20 cellular contexts compared by ENCODE assay signal in genomic region chr14:55532645-55533309, GRCh38. TPM values are rescaled to one million over a fixed set of nuclear protein-coding genes. Genes with fewer than 3 reads are reported as not detected.
A peak's percentile ranks its signal among the peaks of the same experiment; 100 is the strongest.
DNase-seq lines count a peak whose midpoint lies in the region; ATAC-seq, FAIRE-seq and TF ChIP-seq lines count a peak whose summit lies in the region.
"Had no signal": no experiment of that assay in that cellular context is flagged by ENCODE, and none has a peak within 500 bp of the region (broad histone marks: within the 10 kb centered on the region; RNA-seq: fewer than 3 reads in every experiment).

No MANE protein-coding gene starts in this region.

- H3K4me3 ChIP-seq in HepG2 (replicated peaks in 1 of 3; ENCODE audit: insufficient read depth in 1 of 3, low read depth in 2 of 3, low read length in 3 of 3): no peak overlapping the region
- H3K4me3 ChIP-seq in right lobe of liver: no peak overlapping the region
- no peak overlapping the region for H3K4me3 ChIP-seq in thyroid gland (replicated peaks in 1 of 3)
- H3K4me3 ChIP-seq: heart right ventricle, spleen, thoracic aorta had no signal

- no peak for FAIRE-seq in HepG2 (lab: Jason Lieb, UNC)
- FAIRE-seq: endometrium, GM12892, RCC 7860 had no signal

- POLR2A ChIA-PET in HepG2 (lab: Yijun Ruan, JAX): no interaction called here
- POLR2A ChIA-PET in activated CD4-positive, alpha-beta memory T cell treated with anti-CD3 and anti-CD28 coated beads for 36 hours (lab: Charles Lee): no interaction called here

- WGBS in HepG2 (ENCODE audit: low lambda C conversion rate): 91% methylated on average over 7 of the region's 7 CpGs
- WGBS in right lobe of liver (ENCODE audit: insufficient coverage, low coverage, low lambda C conversion rate, missing lambda C conversion rate): 78% methylated on average over 6 of the region's 7 CpGs
- WGBS in thyroid gland, 2 donors: 82 to 84% methylated on average over 7 of the region's 7 CpGs

- DNase-seq in HepG2 (ENCODE audit: low spot score) (no peak), right lobe of liver (no peak), RKO (ENCODE audit: low spot score) (peak; percentile 15), foreskin keratinocyte (no peak), GM20000 (ENCODE audit: low spot score) (no peak), thyroid gland (no peak)
- DNase-seq in activated CD4-positive, alpha-beta memory T cell treated with anti-CD3 and anti-CD28 coated beads for 36 hours: no peak
- DNase-seq in activated CD8-positive, alpha-beta memory T cell treated with anti-CD3 and anti-CD28 coated beads for 24 hours: no peak
- DNase-seq: activated CD4-positive, alpha-beta memory T cell treated with anti-CD3 and anti-CD28 coated beads, Interleukin-2, amount 10 ng/mL, durations not matched to agents 7 days and 5 days; activated effector memory CD4-positive, alpha-beta T cell treated with anti-CD3 and anti-CD28 coated beads, Interleukin-2, amount 50 U/mL, for 16 hours; DMS153; heart right ventricle; NCI-H345; spleen; T-helper 17 cell had no signal

- peaks cover 2% of the 10 kb centered on the region for H3K36me3 Mint-ChIP-seq in activated CD4-positive, alpha-beta memory T cell treated with anti-CD3 and anti-CD28 coated beads for 36 hours

- peaks cover 7% of the 10 kb centered on the region for H3K9me3 Mint-ChIP-seq in activated CD4-positive, alpha-beta memory T cell treated with anti-CD3 and anti-CD28 coated beads for 36 hours

- H3K27ac ChIP-seq in HepG2 (ENCODE audit: extremely low read length, insufficient read depth, low read length): no peak overlapping the region
- no peak overlapping the region for H3K27ac ChIP-seq in right lobe of liver
- H3K27ac ChIP-seq in foreskin keratinocyte: no peak overlapping the region
- H3K27ac ChIP-seq in thyroid gland: no peak overlapping the region
- H3K27ac ChIP-seq: heart right ventricle, neutrophil, spleen, thoracic aorta had no signal

- H3K4me3 Mint-ChIP-seq in activated CD4-positive, alpha-beta memory T cell treated with anti-CD3 and anti-CD28 coated beads for 36 hours: no peak overlapping the region
- H3K4me3 Mint-ChIP-seq: activated CD4-positive, alpha-beta memory T cell treated with anti-CD3 and anti-CD28 coated beads, Interleukin-2, amount 10 ng/mL, durations not matched to agents 7 days and 5 days; T-helper 17 cell had no signal

- H3K9ac ChIP-seq in HepG2 (ENCODE audit: insufficient read depth, low read depth, low read length): no peak overlapping the region

- no peak overlapping the region for H2AFZ ChIP-seq in HepG2 (ENCODE audit: low read length)

- TF ChIP-seq POLR2A in HepG2 (IDR thresholded peaks at IDR 0.05; ENCODE audit: insufficient read depth in 1 of 2, low read depth in 2 of 2, low read length in 2 of 2) (no peak), right lobe of liver (IDR thresholded peaks at IDR 0.05) (no peak), thyroid gland (IDR thresholded peaks at IDR 0.05) (no peak)

- H3K9me3 ChIP-seq in HepG2 (ENCODE audit: low read length) (peaks cover 9% of the 10 kb centered on the region), right lobe of liver (no peaks in the 10 kb centered on the region), thyroid gland (no peaks in the 10 kb centered on the region)
- H3K9me3 ChIP-seq: neutrophil, thoracic aorta had no signal

- H3K36me3 ChIP-seq in HepG2 (replicated peaks in 1 of 2; ENCODE audit: control insufficient read depth in 1 of 2, insufficient read depth in 2 of 2, low read length in 2 of 2) (no peaks in the 10 kb centered on the region), right lobe of liver (no peaks in the 10 kb centered on the region), thyroid gland (no peaks in the 10 kb centered on the region)
- H3K36me3 ChIP-seq: heart right ventricle, neutrophil, spleen, thoracic aorta had no signal

- no peak overlapping the region for H3K4me2 ChIP-seq in HepG2 (ENCODE audit: low read depth, low read length)

- H3K4me1 ChIP-seq in HepG2 (ENCODE audit: insufficient read depth, low read length) (no peaks in the 10 kb centered on the region), right lobe of liver (no peaks in the 10 kb centered on the region), foreskin keratinocyte (peaks cover 9% of the 10 kb centered on the region), thyroid gland (no peaks in the 10 kb centered on the region)
- H3K4me1 ChIP-seq: heart right ventricle, spleen had no signal

- ATAC-seq in HepG2 (peak; percentile 50; the same call in 2 of the 3 replicates), right lobe of liver (no peak), foreskin keratinocyte (peak; percentile 44)
- ATAC-seq: heart right ventricle, T-helper 17 cell had no signal

- CTCF ChIA-PET in HepG2 (lab: Yijun Ruan, JAX; ENCODE audit: low intra/inter-chr PET ratio, low total read pairs): no interaction called here
- CTCF ChIA-PET in activated CD4-positive, alpha-beta memory T cell treated with anti-CD3 and anti-CD28 coated beads for 36 hours (lab: Charles Lee): interaction anchor here (1.5 kb wide), 1 partner anchor 86 kb away, joined by 5 read pairs; no protein-coding TSS in a partner anchor

- H3K27me3 ChIP-seq in HepG2 (ENCODE audit: control insufficient read depth in 1 of 2, insufficient read depth in 2 of 2, low read length in 2 of 2) (no peaks in the 10 kb centered on the region), right lobe of liver (no peaks in the 10 kb centered on the region), foreskin keratinocyte (no peaks in the 10 kb centered on the region), thyroid gland (no peaks in the 10 kb centered on the region)
- H3K27me3 ChIP-seq: heart right ventricle, neutrophil, spleen had no signal

- TF ChIP-seq CTCF in HepG2 (CRISPR knock-in tag; IDR thresholded peaks at IDR 0.05) (no peak), right lobe of liver (IDR thresholded peaks at IDR 0.05) (no peak), foreskin keratinocyte (conservative IDR thresholded peaks at IDR 0.05) (peak; percentile 13), GM20000 (IDR thresholded peaks at IDR 0.05; ENCODE audit: extremely low read depth, missing control alignments) (no peak), thyroid gland (IDR thresholded peaks at IDR 0.05) (no peak)

- no TSS peak for BruUV-seq in HepG2 (replicated peaks; lab: Mats Ljungman, UMichigan)

- no peak overlapping the region for H3K27ac Mint-ChIP-seq in activated CD4-positive, alpha-beta memory T cell treated with anti-CD3 and anti-CD28 coated beads for 36 hours
- H3K27ac Mint-ChIP-seq: activated CD4-positive, alpha-beta memory T cell treated with anti-CD3 and anti-CD28 coated beads, Interleukin-2, amount 10 ng/mL, durations not matched to agents 7 days and 5 days; T-helper 17 cell had no signal

- no peaks in the 10 kb centered on the region for H3K79me2 ChIP-seq in HepG2 (ENCODE audit: insufficient read depth, low read length)

- TF ChIP-seq RAD21 in HepG2 (CRISPR knock-in tag; IDR thresholded peaks at IDR 0.05): no peak

- no peaks in the 10 kb centered on the region for H4K20me1 ChIP-seq in HepG2 (ENCODE audit: insufficient read depth, low read length)

- H3K27me3 Mint-ChIP-seq in activated CD4-positive, alpha-beta memory T cell treated with anti-CD3 and anti-CD28 coated beads for 36 hours: peaks cover 3% of the 10 kb centered on the region
- H3K27me3 Mint-ChIP-seq: activated CD4-positive, alpha-beta memory T cell treated with anti-CD3 and anti-CD28 coated beads, Interleukin-2, amount 10 ng/mL, durations not matched to agents 7 days and 5 days had no signal

- in situ Hi-C loops in HepG2 (cut with HindIII; ENCODE audit: extremely low pct_ligation_motif_present, low pct_unique_long_range_greater_than_20kb): no loop called here

- intact Hi-C loops in HepG2 (cut with micrococcal nuclease; ENCODE audit: unreplicated experiment): no loop called here
- intact Hi-C loops in right lobe of liver (cut with DNase I): no loop called here
- intact Hi-C loops in activated CD4-positive, alpha-beta memory T cell treated with anti-CD3 and anti-CD28 coated beads for 36 hours (cut with micrococcal nuclease): no loop called here
- intact Hi-C loops in thyroid gland (cut with DNase I): no loop called here

- peaks cover 2% of the 10 kb centered on the region for H3K4me1 Mint-ChIP-seq in activated CD4-positive, alpha-beta memory T cell treated with anti-CD3 and anti-CD28 coated beads for 36 hours (ENCODE audit: low read depth)
- H3K4me1 Mint-ChIP-seq: activated CD4-positive, alpha-beta memory T cell treated with anti-CD3 and anti-CD28 coated beads, Interleukin-2, amount 10 ng/mL, durations not matched to agents 7 days and 5 days had no signal

- TF ChIP-seq EP300 in HepG2 (IDR thresholded peaks at IDR 0.05; ENCODE audit: low read depth in 2 of 2, low read length in 2 of 2) (no peak), HepG2 (CRISPR knock-in tag; IDR thresholded peaks at IDR 0.05; ENCODE audit: borderline replicate concordance) (no peak)

TF ChIP-seq in HepG2, 621 proteins besides CTCF, POLR2A, EP300 and RAD21 (continues in another document):
- peak; percentile 91 for TF ChIP-seq ZNF121 (CRISPR knock-in tag; IDR thresholded peaks at IDR 0.05)

RNA-seq across cellular contexts. Expression of gene KTN1, which starts 47.2 kb away (rescaled TPM):
- total RNA-seq in HepG2 (2016; rRNA removed; fragmentation: Illumina TruSeq; extraction: Trizol): 138 and 169 TPM in 2 replicates
- total RNA-seq in HepG2 (2016; cell fraction: cytosol; rRNA removed; fragmentation: Illumina TruSeq; extraction: Trizol; ENCODE audit: low read depth): 28.3 and 35.6 TPM in 2 replicates
- total RNA-seq in HepG2 (2016; cell fraction: insoluble cytoplasmic fraction; rRNA removed; fragmentation: Illumina TruSeq; extraction: Trizol): 136 and 165 TPM in 2 replicates
- 68.6 and 81.8 TPM in 2 replicates for total RNA-seq in HepG2 (2016; cell fraction: membrane; rRNA removed; fragmentation: Illumina TruSeq; extraction: Trizol)
- total RNA-seq in HepG2 (2016; cell fraction: nucleus; rRNA removed; fragmentation: Illumina TruSeq; extraction: Trizol): 209 and 237 TPM in 2 replicates
- polyA plus RNA-seq in HepG2 (2011; rRNA removed): 43.3 and 60.6 TPM in 2 replicates
- polyA plus RNA-seq in HepG2 (2011; cell fraction: cytosol; rRNA removed): 22.9 and 39.5 TPM in 2 replicates
- polyA plus RNA-seq in HepG2 (2011; cell fraction: nucleus; rRNA removed): 36.7 and 39.6 TPM in 2 replicates
- polyA plus RNA-seq in HepG2 (2012): 91.0 and 125 TPM in 2 replicates
- 12.0 and 13.7 TPM in 2 replicates for polyA plus RNA-seq in HepG2 (2016; cell fraction: cytosol; fragmentation: Illumina TruSeq; extraction: Trizol; ENCODE audit: low read depth)
- polyA plus RNA-seq in HepG2 (2016; cell fraction: insoluble cytoplasmic fraction; fragmentation: Illumina TruSeq; extraction: Trizol; ENCODE audit: low read depth): 100.0 and 102 TPM in 2 replicates
- 31.3 and 39.9 TPM in 2 replicates for polyA plus RNA-seq in HepG2 (2016; cell fraction: membrane; fragmentation: Illumina TruSeq; extraction: Trizol; ENCODE audit: low read depth)
- polyA plus RNA-seq in HepG2 (2016; cell fraction: nucleus; fragmentation: Illumina TruSeq; extraction: Trizol; ENCODE audit: insufficient read depth, low read depth): 225 and 226 TPM in 2 replicates
- polyA minus RNA-seq in HepG2 (2011; rRNA and poly(A)+ RNA removed; ENCODE audit: low replicate concordance): 12.2 and 19.3 TPM in 2 replicates
- polyA minus RNA-seq in HepG2 (2011; cell fraction: cytosol; rRNA and poly(A)+ RNA removed): 57.0 and 63.6 TPM in 2 replicates
- polyA minus RNA-seq in HepG2 (2011; cell fraction: nucleus; rRNA and poly(A)+ RNA removed): 265 and 273 TPM in 2 replicates
- 10 to 100 TPM; 55.8 to 90.8 (median 64.1) TPM for total RNA-seq in right lobe of liver
- total RNA-seq in foreskin keratinocyte: 183 and 195 TPM in 2 replicates
- 87.7 and 102 TPM in 2 replicates for polyA plus RNA-seq in foreskin keratinocyte
- 100 to 1,000 TPM; 126 to 134 TPM for total RNA-seq in activated CD4-positive, alpha-beta memory T cell treated with anti-CD3 and anti-CD28 coated beads for 36 hours
- total RNA-seq in thyroid gland: 100 to 1,000 TPM; 164 to 222 (median 195) TPM

Comparison
In these comparisons a context has a peak if more than half of its experiments do, and no peak if none do; other contexts are left out.
1. ATAC-seq: peak in HepG2 (single experiment) and foreskin keratinocyte (single experiment); none in right lobe of liver (0 of 4).